Comparison of ENCODE assay signal across 1 cellular context in genomic region chr12:90543393-90543792, GRCh38.
TF ChIP-seq lines count a peak whose summit lies in the region.

No MANE protein-coding gene starts in this region.

TF ChIP-seq in WTC11, 78 proteins besides CTCF, POLR2A, EP300 and RAD21 (continued from another document):
- no peak for TF ChIP-seq ZNF219 (CRISPR knock-in tag; IDR thresholded peaks at IDR 0.05; ENCODE audit: borderline replicate concordance)
- TF ChIP-seq ETV6 (CRISPR knock-in tag; IDR thresholded peaks at IDR 0.05), result no peak
- no peak for TF ChIP-seq HMGXB4 (CRISPR knock-in tag; IDR thresholded peaks at IDR 0.05)
- no peak for TF ChIP-seq ZNF263 (CRISPR knock-in tag; IDR thresholded peaks at IDR 0.05; ENCODE audit: low read depth)
